ENCODE assay signal across 9 cellular contexts in genomic region chr11:13333456-13333957, GRCh38. TPM values are rescaled to one million over a fixed set of nuclear protein-coding genes. Genes with fewer than 3 reads are reported as not detected.
DNase-seq lines count a peak whose midpoint lies in the region; ATAC-seq, FAIRE-seq and TF ChIP-seq lines count a peak whose summit lies in the region.
"Had no signal": no experiment of that assay in that cellular context is flagged by ENCODE, and none has a peak within 500 bp of the region (broad histone marks: within the 10 kb centered on the region; RNA-seq: fewer than 3 reads in every experiment).

No MANE protein-coding gene starts in this region.

- H3K36me3 ChIP-seq in SJCRH30, result no peaks in the 10 kb centered on the region

- H3K4me1 Mint-ChIP-seq in stimulated activated naive CD8-positive, alpha-beta T cell treated with anti-CD3 and anti-CD28 coated beads, Interleukin-15, Interleukin-2, amounts not matched to agents 100 ng/mL and 50 ng/mL, for 24 hours (ENCODE audit: low read depth), result peaks cover 80% of the 10 kb centered on the region
- peaks cover 60 to 62% of the 10 kb centered on the region in 2 donors for H3K4me1 Mint-ChIP-seq in effector memory CD8-positive, alpha-beta T cell (ENCODE audit: low read depth in 2 of 2)
- H3K4me1 Mint-ChIP-seq in endothelial cell (ENCODE audit: unreplicated experiment), result no peaks in the 10 kb centered on the region

- H3K27ac ChIP-seq in SJCRH30, result no peak overlapping the region

- DNase-seq in stimulated activated naive CD8-positive, alpha-beta T cell treated with anti-CD3 and anti-CD28 coated beads, Interleukin-15, Interleukin-2, amounts not matched to agents 100 U/mL and 50 U/mL, for 24 hours, result no peak
- peak; percentile 39 for DNase-seq in NB4 (ENCODE audit: low read depth)
- DNase-seq in effector memory CD8-positive, alpha-beta T cell, result no peak
- DNase-seq in urothelium cell line (ENCODE audit: low spot score), result peak; percentile 68
- DNase-seq in endothelial cell (ENCODE audit: low spot score), result no peak
- DNase-seq in NCI-H2171 (lab: John Stamatoyannopoulos, UW), result no peak
- no peak for DNase-seq in SJCRH30

- peaks cover 7% of the 10 kb centered on the region for H3K36me3 Mint-ChIP-seq in stimulated activated naive CD8-positive, alpha-beta T cell treated with anti-CD3 and anti-CD28 coated beads, Interleukin-15, Interleukin-2, amounts not matched to agents 100 ng/mL and 50 ng/mL, for 24 hours (ENCODE audit: low read depth)
- peaks cover 13% of the 10 kb centered on the region for H3K36me3 Mint-ChIP-seq in effector memory CD8-positive, alpha-beta T cell (ENCODE audit: insufficient read depth)
- no peaks in the 10 kb centered on the region for H3K36me3 Mint-ChIP-seq in endothelial cell (ENCODE audit: low read depth, unreplicated experiment)
- H3K36me3 Mint-ChIP-seq: mesothelial cell of epicardium had no signal

- FAIRE-seq in urothelium cell line (lab: Jason Lieb, UNC), result peak; percentile 59

- H3K4me1 ChIP-seq in SJCRH30, result no peaks in the 10 kb centered on the region; the same call in 1 of the 2 replicates

- TF ChIP-seq CTCF in NB4 (IDR thresholded peaks at IDR 0.05; ENCODE audit: low read depth, low read length) (no peak), endothelial cell (IDR thresholded peaks at IDR 0.05; ENCODE audit: unreplicated experiment) (no peak)

- H3K4me3 Mint-ChIP-seq in stimulated activated naive CD8-positive, alpha-beta T cell treated with anti-CD3 and anti-CD28 coated beads, Interleukin-15, Interleukin-2, amounts not matched to agents 100 ng/mL and 50 ng/mL, for 24 hours, result no peak overlapping the region
- H3K4me3 Mint-ChIP-seq in effector memory CD8-positive, alpha-beta T cell, result peak overlapping the region in 1 of 2 donors; percentile 28
- no peak overlapping the region for H3K4me3 Mint-ChIP-seq in endothelial cell (ENCODE audit: unreplicated experiment)
- H3K4me3 Mint-ChIP-seq: mesothelial cell of epicardium had no signal

- ATAC-seq in stimulated activated naive CD8-positive, alpha-beta T cell treated with anti-CD3 and anti-CD28 coated beads, Interleukin-15, Interleukin-2, amounts not matched to agents 100 U/mL and 50 U/mL, for 24 hours, result no peak
- peak; percentile 36 for ATAC-seq in effector memory CD8-positive, alpha-beta T cell (replicated peaks)

- H3K9me3 Mint-ChIP-seq in stimulated activated naive CD8-positive, alpha-beta T cell treated with anti-CD3 and anti-CD28 coated beads, Interleukin-15, Interleukin-2, amounts not matched to agents 100 ng/mL and 50 ng/mL, for 24 hours, result no peaks in the 10 kb centered on the region
- no peaks in the 10 kb centered on the region for H3K9me3 Mint-ChIP-seq in effector memory CD8-positive, alpha-beta T cell
- no peaks in the 10 kb centered on the region for H3K9me3 Mint-ChIP-seq in endothelial cell (ENCODE audit: unreplicated experiment)
- H3K9me3 Mint-ChIP-seq: mesothelial cell of epicardium had no signal

- H3K4me3 ChIP-seq in NB4 (ENCODE audit: low read depth, low read length), result no peak overlapping the region
- H3K4me3 ChIP-seq in SJCRH30, result no peak overlapping the region

- TF ChIP-seq POLR2A in NB4 (IDR thresholded peaks at IDR 0.05; ENCODE audit: extremely low read depth, insufficient read length), result no peak

- H3K9me3 ChIP-seq in SJCRH30 (replicated peaks), result no peaks in the 10 kb centered on the region

- no peaks in the 10 kb centered on the region for H3K27me3 Mint-ChIP-seq in stimulated activated naive CD8-positive, alpha-beta T cell treated with anti-CD3 and anti-CD28 coated beads, Interleukin-15, Interleukin-2, amounts not matched to agents 100 ng/mL and 50 ng/mL, for 24 hours
- no peaks in the 10 kb centered on the region for H3K27me3 Mint-ChIP-seq in effector memory CD8-positive, alpha-beta T cell
- H3K27me3 Mint-ChIP-seq in endothelial cell (ENCODE audit: unreplicated experiment), result peaks cover 2% of the 10 kb centered on the region

- peak overlapping the region; percentile 74 for H3K27ac Mint-ChIP-seq in stimulated activated naive CD8-positive, alpha-beta T cell treated with anti-CD3 and anti-CD28 coated beads, Interleukin-15, Interleukin-2, amounts not matched to agents 100 ng/mL and 50 ng/mL, for 24 hours
- H3K27ac Mint-ChIP-seq in effector memory CD8-positive, alpha-beta T cell, result peak overlapping the region; percentile 5 to 89
- H3K27ac Mint-ChIP-seq in endothelial cell (ENCODE audit: unreplicated experiment), result no peak overlapping the region
- H3K27ac Mint-ChIP-seq: mesothelial cell of epicardium had no signal

- no peaks in the 10 kb centered on the region for H3K27me3 ChIP-seq in SJCRH30

RNA-seq across cellular contexts. Expression of gene BMAL1, which starts 55.9 kb away (rescaled TPM):
- 7.7 TPM for total RNA-seq in endothelial cell (ENCODE audit: unreplicated experiment)
- total RNA-seq in SJCRH30 (2014; rRNA removed; shearing (Covaris generic)), result 10.0 and 15.3 TPM in 2 replicates

Comparison
In these comparisons a context has a peak if more than half of its experiments do, and no peak if none do; other contexts are left out.
1. DNase-seq: peak in NB4 (single experiment) and urothelium cell line (single experiment); none in stimulated activated naive CD8-positive, alpha-beta T cell treated with anti-CD3 and anti-CD28 coated beads, Interleukin-15, Interleukin-2, amounts not matched to agents 100 U/mL and 50 U/mL, for 24 hours (single experiment), effector memory CD8-positive, alpha-beta T cell (0 of 3), endothelial cell (single experiment), NCI-H2171 (single experiment) and SJCRH30 (0 of 2).